Comparison of ENCODE assay signal across 2 cellular contexts in the genomic region with DNA sequence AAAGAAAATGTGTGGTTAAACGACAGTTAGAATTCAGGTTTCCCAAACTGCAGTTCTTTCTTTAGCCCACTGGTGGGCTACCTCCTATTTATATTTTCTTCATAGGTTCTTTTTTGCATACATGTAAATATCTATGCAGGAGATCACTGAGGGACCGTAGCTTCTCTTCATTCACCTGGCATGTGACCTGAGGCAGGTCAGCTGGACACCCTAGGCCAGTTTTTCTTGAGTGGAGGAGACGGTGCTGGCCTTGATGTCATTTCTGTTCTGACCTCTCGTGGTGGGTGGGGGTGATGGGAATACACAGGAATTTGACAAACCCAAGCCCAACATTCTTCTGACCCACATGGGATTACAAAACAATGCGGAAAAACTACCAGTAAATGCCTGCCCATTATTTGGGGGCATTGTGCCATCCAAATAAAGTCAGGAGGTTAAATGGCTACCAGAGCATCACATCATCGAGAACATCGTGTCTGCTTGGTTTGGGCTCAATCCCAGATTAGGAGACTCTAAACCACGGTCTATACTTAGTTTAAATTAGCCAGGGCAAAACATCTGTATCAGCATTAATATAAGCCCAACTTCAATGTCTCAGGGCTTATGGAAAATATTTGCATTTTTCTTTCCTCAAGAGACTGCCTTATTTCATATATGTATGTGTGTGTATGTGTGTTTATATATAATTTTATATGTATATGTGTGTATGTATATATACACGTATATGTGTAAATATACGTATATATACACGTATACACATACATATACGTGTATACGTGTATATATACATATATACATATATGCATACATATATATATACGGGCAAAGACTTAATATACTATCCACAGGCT.
TF ChIP-seq lines count a peak whose summit lies in the region.

No MANE protein-coding gene starts in this region.

TF ChIP-seq in HEK293, 187 proteins besides CTCF, POLR2A, EP300 and RAD21:
- TF ChIP-seq, protein P1, sequence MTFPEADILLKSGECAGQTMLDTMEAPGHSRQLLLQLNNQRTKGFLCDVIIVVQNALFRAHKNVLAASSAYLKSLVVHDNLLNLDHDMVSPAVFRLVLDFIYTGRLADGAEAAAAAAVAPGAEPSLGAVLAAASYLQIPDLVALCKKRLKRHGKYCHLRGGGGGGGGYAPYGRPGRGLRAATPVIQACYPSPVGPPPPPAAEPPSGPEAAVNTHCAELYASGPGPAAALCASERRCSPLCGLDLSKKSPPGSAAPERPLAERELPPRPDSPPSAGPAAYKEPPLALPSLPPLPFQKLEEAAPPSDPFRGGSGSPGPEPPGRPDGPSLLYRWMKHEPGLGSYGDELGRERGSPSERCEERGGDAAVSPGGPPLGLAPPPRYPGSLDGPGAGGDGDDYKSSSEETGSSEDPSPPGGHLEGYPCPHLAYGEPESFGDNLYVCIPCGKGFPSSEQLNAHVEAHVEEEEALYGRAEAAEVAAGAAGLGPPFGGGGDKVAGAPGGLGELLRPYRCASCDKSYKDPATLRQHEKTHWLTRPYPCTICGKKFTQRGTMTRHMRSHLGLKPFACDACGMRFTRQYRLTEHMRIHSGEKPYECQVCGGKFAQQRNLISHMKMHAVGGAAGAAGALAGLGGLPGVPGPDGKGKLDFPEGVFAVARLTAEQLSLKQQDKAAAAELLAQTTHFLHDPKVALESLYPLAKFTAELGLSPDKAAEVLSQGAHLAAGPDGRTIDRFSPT (tag by site-specific recombination; IDR thresholded peaks at IDR 0.05): 0 out of 2 replicates have a peak, but pooled peaks have one; percentile 10
- TF ChIP-seq ZNF596 (tag by site-specific recombination; IDR thresholded peaks at IDR 0.05): no peak
- TF ChIP-seq YY2 (tag by site-specific recombination; IDR thresholded peaks at IDR 0.05): no peak
- TF ChIP-seq, protein P2, sequence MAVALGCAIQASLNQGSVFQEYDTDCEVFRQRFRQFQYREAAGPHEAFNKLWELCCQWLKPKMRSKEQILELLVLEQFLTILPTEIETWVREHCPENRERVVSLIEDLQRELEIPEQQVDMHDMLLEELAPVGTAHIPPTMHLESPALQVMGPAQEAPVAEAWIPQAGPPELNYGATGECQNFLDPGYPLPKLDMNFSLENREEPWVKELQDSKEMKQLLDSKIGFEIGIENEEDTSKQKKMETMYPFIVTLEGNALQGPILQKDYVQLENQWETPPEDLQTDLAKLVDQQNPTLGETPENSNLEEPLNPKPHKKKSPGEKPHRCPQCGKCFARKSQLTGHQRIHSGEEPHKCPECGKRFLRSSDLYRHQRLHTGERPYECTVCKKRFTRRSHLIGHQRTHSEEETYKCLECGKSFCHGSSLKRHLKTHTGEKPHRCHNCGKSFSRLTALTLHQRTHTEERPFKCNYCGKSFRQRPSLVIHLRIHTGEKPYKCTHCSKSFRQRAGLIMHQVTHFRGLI (tag by site-specific recombination; IDR thresholded peaks at IDR 0.05): 0 out of 2 replicates have a peak, but pooled peaks have one; percentile 15
- TF ChIP-seq GLI4 (tag by site-specific recombination; IDR thresholded peaks at IDR 0.05): no peak
- TF ChIP-seq, protein P3, sequence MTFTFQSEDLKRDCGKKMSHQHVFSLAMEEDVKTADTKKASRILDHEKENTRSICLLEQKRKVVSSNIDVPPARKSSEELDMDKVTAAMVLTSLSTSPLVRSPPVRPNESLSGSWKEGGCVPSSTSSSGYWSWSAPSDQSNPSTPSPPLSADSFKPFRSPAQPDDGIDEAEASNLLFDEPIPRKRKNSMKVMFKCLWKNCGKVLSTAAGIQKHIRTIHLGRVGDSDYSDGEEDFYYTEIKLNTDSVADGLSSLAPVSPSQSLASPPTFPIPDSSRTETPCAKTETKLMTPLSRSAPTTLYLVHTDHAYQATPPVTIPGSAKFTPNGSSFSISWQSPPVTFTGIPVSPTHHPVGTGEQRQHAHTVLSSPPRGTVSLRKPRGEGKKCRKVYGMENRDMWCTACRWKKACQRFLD (tag by site-specific recombination; IDR thresholded peaks at IDR 0.05): no peak

TF ChIP-seq in K562, 482 proteins besides CTCF, POLR2A, EP300 and RAD21 (continued from another document and continues in another):
- TF ChIP-seq, protein P4, sequence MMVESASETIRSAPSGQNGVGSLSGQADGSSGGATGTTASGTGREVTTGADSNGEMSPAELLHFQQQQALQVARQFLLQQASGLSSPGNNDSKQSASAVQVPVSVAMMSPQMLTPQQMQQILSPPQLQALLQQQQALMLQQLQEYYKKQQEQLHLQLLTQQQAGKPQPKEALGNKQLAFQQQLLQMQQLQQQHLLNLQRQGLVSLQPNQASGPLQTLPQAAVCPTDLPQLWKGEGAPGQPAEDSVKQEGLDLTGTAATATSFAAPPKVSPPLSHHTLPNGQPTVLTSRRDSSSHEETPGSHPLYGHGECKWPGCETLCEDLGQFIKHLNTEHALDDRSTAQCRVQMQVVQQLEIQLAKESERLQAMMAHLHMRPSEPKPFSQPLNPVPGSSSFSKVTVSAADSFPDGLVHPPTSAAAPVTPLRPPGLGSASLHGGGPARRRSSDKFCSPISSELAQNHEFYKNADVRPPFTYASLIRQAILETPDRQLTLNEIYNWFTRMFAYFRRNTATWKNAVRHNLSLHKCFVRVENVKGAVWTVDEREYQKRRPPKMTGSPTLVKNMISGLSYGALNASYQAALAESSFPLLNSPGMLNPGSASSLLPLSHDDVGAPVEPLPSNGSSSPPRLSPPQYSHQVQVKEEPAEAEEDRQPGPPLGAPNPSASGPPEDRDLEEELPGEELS (CRISPR knock-in tag; IDR thresholded peaks at IDR 0.05; ENCODE audit: borderline replicate concordance): no peak
- TF ChIP-seq MCM5 (IDR thresholded peaks at IDR 0.05; ENCODE audit: low read depth) (no peak), ERF (CRISPR knock-in tag; IDR thresholded peaks at IDR 0.05) (no peak), TCFL5 (CRISPR knock-in tag; conservative IDR thresholded peaks at IDR 0.05) (no peak), ELF4 (CRISPR knock-in tag; IDR thresholded peaks at IDR 0.05) (no peak), MYC (IDR thresholded peaks at IDR 0.05; ENCODE audit: low read depth, low read length) (no peak), MYC (CRISPR knock-in tag; IDR thresholded peaks at IDR 0.05; ENCODE audit: borderline replicate concordance, low read depth) (no peak), MAFF (IDR thresholded peaks at IDR 0.05; ENCODE audit: low read length) (peak; percentile 67), ZNF76 (CRISPR knock-in tag; IDR thresholded peaks at IDR 0.05; ENCODE audit: borderline replicate concordance) (peak; percentile 94), ZEB2 (IDR thresholded peaks at IDR 0.05) (peak; percentile 33; the same call in 1 of the 2 replicates), POLR2AphosphoS2 (IDR thresholded peaks at IDR 0.05; ENCODE audit: low read length) (no peak), ZNF316 (IDR thresholded peaks at IDR 0.05) (peak; percentile 88), C11orf30 (IDR thresholded peaks at IDR 0.05; ENCODE audit: low read depth) (peak; percentile 82), ZNF224 (CRISPR knock-in tag; IDR thresholded peaks at IDR 0.05) (no peak), KLF16 (IDR thresholded peaks at IDR 0.05) (no peak; the same call in 1 of the 2 replicates), PPARD (CRISPR knock-in tag; IDR thresholded peaks at IDR 0.05) (peak; percentile 81; the same call in 1 of the 2 replicates), TSC22D4 (tag; IDR thresholded peaks at IDR 0.05) (no peak), FOXJ3 (CRISPR knock-in tag; IDR thresholded peaks at IDR 0.05) (no peak), ZNF3 (CRISPR knock-in tag; IDR thresholded peaks at IDR 0.05) (peak; percentile 72; the same call in 1 of the 2 replicates), ZNF79 (CRISPR knock-in tag; IDR thresholded peaks at IDR 0.05; ENCODE audit: low read depth) (peak; percentile 68; the same call in 1 of the 2 replicates), KDM2B (CRISPR knock-in tag; IDR thresholded peaks at IDR 0.05) (no peak), ZNF780A (CRISPR knock-in tag; IDR thresholded peaks at IDR 0.05) (no peak), CCAR2 (IDR thresholded peaks at IDR 0.05; ENCODE audit: low read depth, low read length) (no peak), ETV5 (CRISPR knock-in tag; IDR thresholded peaks at IDR 0.05; ENCODE audit: low read depth) (no peak), PHF8 (IDR thresholded peaks at IDR 0.05; ENCODE audit: borderline replicate concordance, low read length) (no peak), GABPB1 (CRISPR knock-in tag; IDR thresholded peaks at IDR 0.05) (no peak)
- TF ChIP-seq, protein P5, sequence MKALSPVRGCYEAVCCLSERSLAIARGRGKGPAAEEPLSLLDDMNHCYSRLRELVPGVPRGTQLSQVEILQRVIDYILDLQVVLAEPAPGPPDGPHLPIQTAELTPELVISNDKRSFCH (CRISPR knock-in tag; IDR thresholded peaks at IDR 0.05): peak; percentile 68; the same call in 1 of the 2 replicates
- TF ChIP-seq, protein P5 (tag; IDR thresholded peaks at IDR 0.05): no peak
- TF ChIP-seq, protein P6, sequence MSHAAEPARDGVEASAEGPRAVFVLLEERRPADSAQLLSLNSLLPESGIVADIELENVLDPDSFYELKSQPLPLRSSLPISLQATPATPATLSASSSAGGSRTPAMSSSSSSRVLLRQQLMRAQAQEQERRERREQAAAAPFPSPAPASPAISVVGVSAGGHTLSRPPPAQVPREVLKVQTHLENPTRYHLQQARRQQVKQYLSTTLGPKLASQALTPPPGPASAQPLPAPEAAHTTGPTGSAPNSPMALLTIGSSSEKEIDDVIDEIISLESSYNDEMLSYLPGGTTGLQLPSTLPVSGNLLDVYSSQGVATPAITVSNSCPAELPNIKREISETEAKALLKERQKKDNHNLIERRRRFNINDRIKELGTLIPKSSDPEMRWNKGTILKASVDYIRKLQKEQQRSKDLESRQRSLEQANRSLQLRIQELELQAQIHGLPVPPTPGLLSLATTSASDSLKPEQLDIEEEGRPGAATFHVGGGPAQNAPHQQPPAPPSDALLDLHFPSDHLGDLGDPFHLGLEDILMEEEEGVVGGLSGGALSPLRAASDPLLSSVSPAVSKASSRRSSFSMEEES (CRISPR knock-in tag; IDR thresholded peaks at IDR 0.05): no peak
- TF ChIP-seq, protein P7, sequence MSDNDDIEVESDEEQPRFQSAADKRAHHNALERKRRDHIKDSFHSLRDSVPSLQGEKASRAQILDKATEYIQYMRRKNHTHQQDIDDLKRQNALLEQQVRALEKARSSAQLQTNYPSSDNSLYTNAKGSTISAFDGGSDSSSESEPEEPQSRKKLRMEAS (CRISPR knock-in tag; IDR thresholded peaks at IDR 0.05): no peak
- TF ChIP-seq, protein P8, sequence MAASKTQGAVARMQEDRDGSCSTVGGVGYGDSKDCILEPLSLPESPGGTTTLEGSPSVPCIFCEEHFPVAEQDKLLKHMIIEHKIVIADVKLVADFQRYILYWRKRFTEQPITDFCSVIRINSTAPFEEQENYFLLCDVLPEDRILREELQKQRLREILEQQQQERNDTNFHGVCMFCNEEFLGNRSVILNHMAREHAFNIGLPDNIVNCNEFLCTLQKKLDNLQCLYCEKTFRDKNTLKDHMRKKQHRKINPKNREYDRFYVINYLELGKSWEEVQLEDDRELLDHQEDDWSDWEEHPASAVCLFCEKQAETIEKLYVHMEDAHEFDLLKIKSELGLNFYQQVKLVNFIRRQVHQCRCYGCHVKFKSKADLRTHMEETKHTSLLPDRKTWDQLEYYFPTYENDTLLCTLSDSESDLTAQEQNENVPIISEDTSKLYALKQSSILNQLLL (CRISPR knock-in tag; IDR thresholded peaks at IDR 0.05; ENCODE audit: borderline replicate concordance): peak; percentile 99
- TF ChIP-seq, protein P9, sequence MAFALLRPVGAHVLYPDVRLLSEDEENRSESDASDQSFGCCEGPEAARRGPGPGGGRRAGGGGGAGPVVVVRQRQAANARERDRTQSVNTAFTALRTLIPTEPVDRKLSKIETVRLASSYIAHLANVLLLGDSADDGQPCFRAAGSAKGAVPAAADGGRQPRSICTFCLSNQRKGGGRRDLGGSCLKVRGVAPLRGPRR (CRISPR knock-in tag; IDR thresholded peaks at IDR 0.05): peak; percentile 77; the same call in 1 of the 2 replicates
- TF ChIP-seq, protein P10, sequence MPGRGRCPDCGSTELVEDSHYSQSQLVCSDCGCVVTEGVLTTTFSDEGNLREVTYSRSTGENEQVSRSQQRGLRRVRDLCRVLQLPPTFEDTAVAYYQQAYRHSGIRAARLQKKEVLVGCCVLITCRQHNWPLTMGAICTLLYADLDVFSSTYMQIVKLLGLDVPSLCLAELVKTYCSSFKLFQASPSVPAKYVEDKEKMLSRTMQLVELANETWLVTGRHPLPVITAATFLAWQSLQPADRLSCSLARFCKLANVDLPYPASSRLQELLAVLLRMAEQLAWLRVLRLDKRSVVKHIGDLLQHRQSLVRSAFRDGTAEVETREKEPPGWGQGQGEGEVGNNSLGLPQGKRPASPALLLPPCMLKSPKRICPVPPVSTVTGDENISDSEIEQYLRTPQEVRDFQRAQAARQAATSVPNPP (IDR thresholded peaks at IDR 0.05; ENCODE audit: borderline replicate concordance, insufficient read depth, insufficient read length): no peak
- TF ChIP-seq, protein P11, sequence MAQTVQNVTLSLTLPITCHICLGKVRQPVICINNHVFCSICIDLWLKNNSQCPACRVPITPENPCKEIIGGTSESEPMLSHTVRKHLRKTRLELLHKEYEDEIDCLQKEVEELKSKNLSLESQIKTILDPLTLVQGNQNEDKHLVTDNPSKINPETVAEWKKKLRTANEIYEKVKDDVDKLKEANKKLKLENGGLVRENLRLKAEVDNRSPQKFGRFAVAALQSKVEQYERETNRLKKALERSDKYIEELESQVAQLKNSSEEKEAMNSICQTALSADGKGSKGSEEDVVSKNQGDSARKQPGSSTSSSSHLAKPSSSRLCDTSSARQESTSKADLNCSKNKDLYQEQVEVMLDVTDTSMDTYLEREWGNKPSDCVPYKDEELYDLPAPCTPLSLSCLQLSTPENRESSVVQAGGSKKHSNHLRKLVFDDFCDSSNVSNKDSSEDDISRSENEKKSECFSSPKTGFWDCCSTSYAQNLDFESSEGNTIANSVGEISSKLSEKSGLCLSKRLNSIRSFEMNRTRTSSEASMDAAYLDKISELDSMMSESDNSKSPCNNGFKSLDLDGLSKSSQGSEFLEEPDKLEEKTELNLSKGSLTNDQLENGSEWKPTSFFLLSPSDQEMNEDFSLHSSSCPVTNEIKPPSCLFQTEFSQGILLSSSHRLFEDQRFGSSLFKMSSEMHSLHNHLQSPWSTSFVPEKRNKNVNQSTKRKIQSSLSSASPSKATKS (CRISPR knock-in tag; IDR thresholded peaks at IDR 0.05): peak; percentile 67; the same call in 1 of the 2 replicates
- TF ChIP-seq, protein P12, sequence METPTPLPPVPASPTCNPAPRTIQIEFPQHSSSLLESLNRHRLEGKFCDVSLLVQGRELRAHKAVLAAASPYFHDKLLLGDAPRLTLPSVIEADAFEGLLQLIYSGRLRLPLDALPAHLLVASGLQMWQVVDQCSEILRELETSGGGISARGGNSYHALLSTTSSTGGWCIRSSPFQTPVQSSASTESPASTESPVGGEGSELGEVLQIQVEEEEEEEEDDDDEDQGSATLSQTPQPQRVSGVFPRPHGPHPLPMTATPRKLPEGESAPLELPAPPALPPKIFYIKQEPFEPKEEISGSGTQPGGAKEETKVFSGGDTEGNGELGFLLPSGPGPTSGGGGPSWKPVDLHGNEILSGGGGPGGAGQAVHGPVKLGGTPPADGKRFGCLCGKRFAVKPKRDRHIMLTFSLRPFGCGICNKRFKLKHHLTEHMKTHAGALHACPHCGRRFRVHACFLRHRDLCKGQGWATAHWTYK (CRISPR knock-in tag; IDR thresholded peaks at IDR 0.05): no peak
